ENCODE assay signal across 3 cellular contexts in genomic region chr9:109474944-109475343, GRCh38.
A peak's percentile ranks its signal among the peaks of the same experiment; 100 is the strongest.
TF ChIP-seq lines count a peak whose summit lies in the region.

No MANE protein-coding gene starts in this region.

TF ChIP-seq in HEK293, 187 proteins besides CTCF, POLR2A, EP300 and RAD21:
- TF ChIP-seq ZNF580 (tag by site-specific recombination; IDR thresholded peaks at IDR 0.05) (peak; percentile 70), ZNF335 (tag by site-specific recombination; conservative IDR thresholded peaks at IDR 0.05) (no peak)
TF ChIP-seq in HEK293: peak in this region for 1.

TF ChIP-seq in K562, 482 proteins besides CTCF, POLR2A, EP300 and RAD21:
- TF ChIP-seq SMAD1 (IDR thresholded peaks at IDR 0.05; ENCODE audit: low read depth, low read length, partially characterized antibody) (no peak), RBM25 (IDR thresholded peaks at IDR 0.05; ENCODE audit: low read depth, low read length, severe bottlenecking) (peak; percentile 23)

TF ChIP-seq in liver, 16 proteins besides CTCF, POLR2A, EP300 and RAD21:
- TF ChIP-seq TAF1 (conservative IDR thresholded peaks at IDR 0.05) (no peak), MAX (IDR thresholded peaks at IDR 0.05) (no peak), EGR1 (IDR thresholded peaks at IDR 0.05; ENCODE audit: low read depth in 2 of 2) (no peak), SP1 (IDR thresholded peaks at IDR 0.05) (no peak), RXRA (IDR thresholded peaks at IDR 0.05) (no peak), HNF4A (conservative IDR thresholded peaks at IDR 0.05) (no peak)
- TF ChIP-seq, protein P1, sequence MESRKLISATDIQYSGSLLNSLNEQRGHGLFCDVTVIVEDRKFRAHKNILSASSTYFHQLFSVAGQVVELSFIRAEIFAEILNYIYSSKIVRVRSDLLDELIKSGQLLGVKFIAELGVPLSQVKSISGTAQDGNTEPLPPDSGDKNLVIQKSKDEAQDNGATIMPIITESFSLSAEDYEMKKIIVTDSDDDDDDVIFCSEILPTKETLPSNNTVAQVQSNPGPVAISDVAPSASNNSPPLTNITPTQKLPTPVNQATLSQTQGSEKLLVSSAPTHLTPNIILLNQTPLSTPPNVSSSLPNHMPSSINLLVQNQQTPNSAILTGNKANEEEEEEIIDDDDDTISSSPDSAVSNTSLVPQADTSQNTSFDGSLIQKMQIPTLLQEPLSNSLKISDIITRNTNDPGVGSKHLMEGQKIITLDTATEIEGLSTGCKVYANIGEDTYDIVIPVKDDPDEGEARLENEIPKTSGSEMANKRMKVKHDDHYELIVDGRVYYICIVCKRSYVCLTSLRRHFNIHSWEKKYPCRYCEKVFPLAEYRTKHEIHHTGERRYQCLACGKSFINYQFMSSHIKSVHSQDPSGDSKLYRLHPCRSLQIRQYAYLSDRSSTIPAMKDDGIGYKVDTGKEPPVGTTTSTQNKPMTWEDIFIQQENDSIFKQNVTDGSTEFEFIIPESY (IDR thresholded peaks at IDR 0.05): no peak
- TF ChIP-seq, protein P2, sequence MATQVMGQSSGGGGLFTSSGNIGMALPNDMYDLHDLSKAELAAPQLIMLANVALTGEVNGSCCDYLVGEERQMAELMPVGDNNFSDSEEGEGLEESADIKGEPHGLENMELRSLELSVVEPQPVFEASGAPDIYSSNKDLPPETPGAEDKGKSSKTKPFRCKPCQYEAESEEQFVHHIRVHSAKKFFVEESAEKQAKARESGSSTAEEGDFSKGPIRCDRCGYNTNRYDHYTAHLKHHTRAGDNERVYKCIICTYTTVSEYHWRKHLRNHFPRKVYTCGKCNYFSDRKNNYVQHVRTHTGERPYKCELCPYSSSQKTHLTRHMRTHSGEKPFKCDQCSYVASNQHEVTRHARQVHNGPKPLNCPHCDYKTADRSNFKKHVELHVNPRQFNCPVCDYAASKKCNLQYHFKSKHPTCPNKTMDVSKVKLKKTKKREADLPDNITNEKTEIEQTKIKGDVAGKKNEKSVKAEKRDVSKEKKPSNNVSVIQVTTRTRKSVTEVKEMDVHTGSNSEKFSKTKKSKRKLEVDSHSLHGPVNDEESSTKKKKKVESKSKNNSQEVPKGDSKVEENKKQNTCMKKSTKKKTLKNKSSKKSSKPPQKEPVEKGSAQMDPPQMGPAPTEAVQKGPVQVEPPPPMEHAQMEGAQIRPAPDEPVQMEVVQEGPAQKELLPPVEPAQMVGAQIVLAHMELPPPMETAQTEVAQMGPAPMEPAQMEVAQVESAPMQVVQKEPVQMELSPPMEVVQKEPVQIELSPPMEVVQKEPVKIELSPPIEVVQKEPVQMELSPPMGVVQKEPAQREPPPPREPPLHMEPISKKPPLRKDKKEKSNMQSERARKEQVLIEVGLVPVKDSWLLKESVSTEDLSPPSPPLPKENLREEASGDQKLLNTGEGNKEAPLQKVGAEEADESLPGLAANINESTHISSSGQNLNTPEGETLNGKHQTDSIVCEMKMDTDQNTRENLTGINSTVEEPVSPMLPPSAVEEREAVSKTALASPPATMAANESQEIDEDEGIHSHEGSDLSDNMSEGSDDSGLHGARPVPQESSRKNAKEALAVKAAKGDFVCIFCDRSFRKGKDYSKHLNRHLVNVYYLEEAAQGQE (IDR thresholded peaks at IDR 0.05): no peak
